1 cellular context compared by ENCODE assay signal in genomic region chr18:26086959-26087358, GRCh38.
TF ChIP-seq lines count a peak whose summit lies in the region.

No MANE protein-coding gene starts in this region.

TF ChIP-seq in GM23338, 12 proteins besides CTCF, POLR2A, EP300 and RAD21:
- TF ChIP-seq, protein P1, sequence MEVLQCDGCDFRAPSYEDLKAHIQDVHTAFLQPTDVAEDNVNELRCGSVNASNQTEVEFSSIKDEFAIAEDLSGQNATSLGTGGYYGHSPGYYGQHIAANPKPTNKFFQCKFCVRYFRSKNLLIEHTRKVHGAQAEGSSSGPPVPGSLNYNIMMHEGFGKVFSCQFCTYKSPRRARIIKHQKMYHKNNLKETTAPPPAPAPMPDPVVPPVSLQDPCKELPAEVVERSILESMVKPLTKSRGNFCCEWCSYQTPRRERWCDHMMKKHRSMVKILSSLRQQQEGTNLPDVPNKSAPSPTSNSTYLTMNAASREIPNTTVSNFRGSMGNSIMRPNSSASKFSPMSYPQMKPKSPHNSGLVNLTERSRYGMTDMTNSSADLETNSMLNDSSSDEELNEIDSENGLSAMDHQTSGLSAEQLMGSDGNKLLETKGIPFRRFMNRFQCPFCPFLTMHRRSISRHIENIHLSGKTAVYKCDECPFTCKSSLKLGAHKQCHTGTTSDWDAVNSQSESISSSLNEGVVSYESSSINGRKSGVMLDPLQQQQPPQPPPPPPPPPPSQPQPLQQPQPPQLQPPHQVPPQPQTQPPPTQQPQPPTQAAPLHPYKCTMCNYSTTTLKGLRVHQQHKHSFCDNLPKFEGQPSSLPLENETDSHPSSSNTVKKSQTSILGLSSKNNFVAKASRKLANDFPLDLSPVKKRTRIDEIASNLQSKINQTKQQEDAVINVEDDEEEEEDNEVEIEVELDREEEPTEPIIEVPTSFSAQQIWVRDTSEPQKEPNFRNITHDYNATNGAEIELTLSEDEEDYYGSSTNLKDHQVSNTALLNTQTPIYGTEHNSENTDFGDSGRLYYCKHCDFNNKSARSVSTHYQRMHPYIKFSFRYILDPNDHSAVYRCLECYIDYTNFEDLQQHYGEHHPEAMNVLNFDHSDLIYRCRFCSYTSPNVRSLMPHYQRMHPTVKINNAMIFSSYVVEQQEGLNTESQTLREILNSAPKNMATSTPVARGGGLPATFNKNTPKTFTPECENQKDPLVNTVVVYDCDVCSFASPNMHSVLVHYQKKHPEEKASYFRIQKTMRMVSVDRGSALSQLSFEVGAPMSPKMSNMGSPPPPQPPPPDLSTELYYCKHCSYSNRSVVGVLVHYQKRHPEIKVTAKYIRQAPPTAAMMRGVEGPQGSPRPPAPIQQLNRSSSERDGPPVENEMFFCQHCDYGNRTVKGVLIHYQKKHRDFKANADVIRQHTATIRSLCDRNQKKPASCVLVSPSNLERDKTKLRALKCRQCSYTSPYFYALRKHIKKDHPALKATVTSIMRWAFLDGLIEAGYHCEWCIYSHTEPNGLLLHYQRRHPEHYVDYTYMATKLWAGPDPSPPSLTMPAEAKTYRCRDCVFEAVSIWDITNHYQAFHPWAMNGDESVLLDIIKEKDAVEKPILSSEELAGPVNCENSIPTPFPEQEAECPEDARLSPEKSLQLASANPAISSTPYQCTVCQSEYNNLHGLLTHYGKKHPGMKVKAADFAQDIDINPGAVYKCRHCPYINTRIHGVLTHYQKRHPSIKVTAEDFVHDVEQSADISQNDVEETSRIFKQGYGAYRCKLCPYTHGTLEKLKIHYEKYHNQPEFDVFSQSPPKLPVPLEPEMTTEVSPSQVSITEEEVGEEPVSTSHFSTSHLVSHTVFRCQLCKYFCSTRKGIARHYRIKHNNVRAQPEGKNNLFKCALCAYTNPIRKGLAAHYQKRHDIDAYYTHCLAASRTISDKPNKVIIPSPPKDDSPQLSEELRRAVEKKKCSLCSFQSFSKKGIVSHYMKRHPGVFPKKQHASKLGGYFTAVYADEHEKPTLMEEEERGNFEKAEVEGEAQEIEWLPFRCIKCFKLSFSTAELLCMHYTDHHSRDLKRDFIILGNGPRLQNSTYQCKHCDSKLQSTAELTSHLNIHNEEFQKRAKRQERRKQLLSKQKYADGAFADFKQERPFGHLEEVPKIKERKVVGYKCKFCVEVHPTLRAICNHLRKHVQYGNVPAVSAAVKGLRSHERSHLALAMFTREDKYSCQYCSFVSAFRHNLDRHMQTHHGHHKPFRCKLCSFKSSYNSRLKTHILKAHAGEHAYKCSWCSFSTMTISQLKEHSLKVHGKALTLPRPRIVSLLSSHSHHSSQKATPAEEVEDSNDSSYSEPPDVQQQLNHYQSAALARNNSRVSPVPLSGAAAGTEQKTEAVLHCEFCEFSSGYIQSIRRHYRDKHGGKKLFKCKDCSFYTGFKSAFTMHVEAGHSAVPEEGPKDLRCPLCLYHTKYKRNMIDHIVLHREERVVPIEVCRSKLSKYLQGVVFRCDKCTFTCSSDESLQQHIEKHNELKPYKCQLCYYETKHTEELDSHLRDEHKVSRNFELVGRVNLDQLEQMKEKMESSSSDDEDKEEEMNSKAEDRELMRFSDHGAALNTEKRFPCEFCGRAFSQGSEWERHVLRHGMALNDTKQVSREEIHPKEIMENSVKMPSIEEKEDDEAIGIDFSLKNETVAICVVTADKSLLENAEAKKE (CRISPR knock-in tag; IDR thresholded peaks at IDR 0.05), result no peak
- TF ChIP-seq ETS1 (IDR thresholded peaks at IDR 0.05) (no peak), JUNB (IDR thresholded peaks at IDR 0.05; ENCODE audit: unreplicated experiment) (no peak), STAT1 (IDR thresholded peaks at IDR 0.05; ENCODE audit: unreplicated experiment) (no peak), CREB1 (CRISPR knock-in tag; IDR thresholded peaks at IDR 0.05; ENCODE audit: low read depth) (no peak), ZNF114 (CRISPR knock-in tag; IDR thresholded peaks at IDR 0.05) (no peak)
